ENCODE assay signal across 1 cellular context in genomic region chrX:71581210-71581609, GRCh38.
TF ChIP-seq lines count a peak whose summit lies in the region.

No MANE protein-coding gene starts in this region.

TF ChIP-seq in GM23338, 12 proteins besides CTCF, POLR2A, EP300 and RAD21 (continued from another document):
- TF ChIP-seq REST (IDR thresholded peaks at IDR 0.05; ENCODE audit: unreplicated experiment) (no peak), POLR2AphosphoS5 (IDR thresholded peaks at IDR 0.05; ENCODE audit: low read depth) (no peak), EZH2phosphoT487 (IDR thresholded peaks at IDR 0.05; ENCODE audit: unreplicated experiment) (no peak), ZNF331 (CRISPR knock-in tag; IDR thresholded peaks at IDR 0.05; ENCODE audit: low read depth) (no peak), CREB1 (CRISPR knock-in tag; IDR thresholded peaks at IDR 0.05; ENCODE audit: low read depth) (no peak), NANOG (IDR thresholded peaks at IDR 0.05; ENCODE audit: borderline replicate concordance) (no peak), ETS1 (IDR thresholded peaks at IDR 0.05) (no peak), ZNF462 (CRISPR knock-in tag; IDR thresholded peaks at IDR 0.05) (no peak), EZH2 (IDR thresholded peaks at IDR 0.05; ENCODE audit: low read depth, unreplicated experiment) (no peak)
